Comparison of ENCODE assay signal across 21 cellular contexts in the genomic region with DNA sequence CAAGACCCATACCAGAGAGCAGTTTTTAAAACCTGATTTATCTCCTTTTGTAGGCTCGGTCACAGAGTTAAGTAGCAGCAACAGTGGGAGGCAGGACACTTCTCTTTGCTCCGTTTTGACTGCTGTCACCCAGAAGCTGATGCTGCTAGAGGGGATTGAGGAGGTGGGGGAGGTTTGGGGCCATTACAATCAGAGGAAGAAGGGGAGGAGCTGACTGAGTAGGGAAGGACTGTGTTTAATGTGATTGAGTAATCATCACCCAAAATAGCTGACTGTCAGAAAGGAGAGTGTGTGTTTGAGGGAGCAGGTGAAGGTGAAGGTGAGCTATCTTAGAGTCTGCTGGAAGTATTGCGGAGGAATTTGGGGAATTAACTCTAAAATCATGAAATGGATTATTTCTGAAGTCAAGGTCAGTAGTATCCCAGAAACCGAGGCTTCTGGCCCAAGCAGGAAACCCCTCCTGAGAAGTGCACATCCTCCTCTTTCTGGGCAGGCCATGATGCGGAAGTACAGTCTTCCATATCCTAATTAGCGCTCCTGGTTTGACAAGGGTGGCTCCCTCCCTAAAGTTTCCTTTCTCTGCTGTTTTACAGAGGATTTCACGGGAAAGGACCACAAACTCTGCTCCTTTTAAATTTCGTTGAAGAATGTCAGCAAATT.
DNase-seq lines count a peak whose midpoint lies in the region; ATAC-seq and TF ChIP-seq lines count a peak whose summit lies in the region.
"Had no signal": no experiment of that assay in that cellular context is flagged by ENCODE, and none has a peak within 500 bp of the region (broad histone marks: within the 10 kb centered on the region; RNA-seq: fewer than 3 reads in every experiment).

No MANE protein-coding gene starts in this region.

- no peak for TF ChIP-seq POLR2A in gastrocnemius medialis (IDR thresholded peaks at IDR 0.05)
- no peak for TF ChIP-seq POLR2A in lower leg skin (IDR thresholded peaks at IDR 0.05)

- peak; percentile 15 for DNase-seq in Kasumi-1 (lab: John Stamatoyannopoulos, UW)
- no peak for DNase-seq in right cardiac atrium
- DNase-seq in gastrocnemius medialis: no peak
- no peak for DNase-seq in stimulated activated CD4-positive, alpha-beta T cell treated with anti-CD3 and anti-CD28 coated beads, Interleukin-1b, Interleukin-23, amount 100 ng/mL, for 48 hours
- DNase-seq in NK-92 (lab: John Stamatoyannopoulos, UW; ENCODE audit: unreplicated experiment): no peak
- no peak for DNase-seq in 8988T
- DNase-seq in lower leg skin (ENCODE audit: low spot score in 2 of 2): no peak
- DNase-seq: activated CD4-positive, alpha-beta T cell treated with anti-CD3 and anti-CD28 coated beads for 4 hours; activated CD8-positive, alpha-beta memory T cell treated with anti-CD3 and anti-CD28 coated beads for 24 hours; activated naive CD4-positive, alpha-beta T cell; activated T-cell treated with anti-CD3 and anti-CD28 coated beads, Interleukin-2, amount 50 U/mL, for 4 hours; effector CD8-positive, alpha-beta T cell; foreskin melanocyte; mammary epithelial cell; NCI-H1436 treated with DMSO at 0.1 percent for 48 hours; NK-92 treated with Interleukin-12 subunit alpha and Interleukin-12 subunit beta, amount 100 ng/mL, for 24 hours; stimulated activated CD4-positive, alpha-beta T cell treated with anti-CD3 and anti-CD28 coated beads, Interleukin-4, amount 100 ng/mL, for 4 hours; stimulated activated naive CD4-positive, alpha-beta T cell had no signal

- no peak overlapping the region for H3K4me3 ChIP-seq in right cardiac atrium (ENCODE audit: low read length)
- no peak overlapping the region for H3K4me3 ChIP-seq in gastrocnemius medialis
- no peak overlapping the region for H3K4me3 ChIP-seq in lower leg skin (ENCODE audit: low read depth, poor library complexity, severe bottlenecking)
- H3K4me3 ChIP-seq: body of pancreas had no signal

- no peaks in the 10 kb centered on the region for H3K27me3 ChIP-seq in right cardiac atrium (ENCODE audit: control insufficient read depth, insufficient read depth)
- H3K27me3 ChIP-seq in gastrocnemius medialis: no peaks in the 10 kb centered on the region
- H3K27me3 ChIP-seq: body of pancreas had no signal

- intact Hi-C loops in right cardiac atrium (cut with DNase I) (no loop called here), gastrocnemius medialis (cut with DNase I; ENCODE audit: low total_unique reads) (no loop called here), lower leg skin (cut with DNase I; ENCODE audit: low total_unique reads) (no loop called here)

- TF ChIP-seq CTCF in VCaP (conservative IDR thresholded peaks at IDR 0.05): no peak
- no peak for TF ChIP-seq CTCF in gastrocnemius medialis (IDR thresholded peaks at IDR 0.05 in 4 of 5, conservative IDR thresholded peaks at IDR 0.05 in 1 of 5)
- TF ChIP-seq CTCF in lower leg skin (IDR thresholded peaks at IDR 0.05): no peak

- peak overlapping the region; percentile 80 for H3K27ac ChIP-seq in VCaP
- peak overlapping the region; percentile 46 for H3K27ac ChIP-seq in right cardiac atrium (ENCODE audit: low read length)
- peak overlapping the region in 3 of 4 donors; percentile 44 to 71 (median 64) for H3K27ac ChIP-seq in gastrocnemius medialis
- H3K27ac ChIP-seq: body of pancreas, C4-2B had no signal

- H3K4me1 ChIP-seq in right cardiac atrium (ENCODE audit: control insufficient read depth, insufficient read depth, low read length) (peaks cover 5% of the 10 kb centered on the region), gastrocnemius medialis (peaks cover 4 to 21% of the 10 kb centered on the region in 2 donors)
- H3K4me1 ChIP-seq: body of pancreas had no signal

- 60% methylated on average over 8 of the region's 8 CpGs for WGBS in right cardiac atrium
- 70 to 73% methylated on average over 8 of the region's 8 CpGs for WGBS in lower leg skin, 2 donors

- ATAC-seq in right cardiac atrium (peak; percentile 54 to 57), gastrocnemius medialis (peak; percentile 44)
- ATAC-seq: activated T-cell treated with anti-CD3 and anti-CD28 coated beads, Interleukin-2, amount 50 U/mL, for 4 hours; body of pancreas had no signal

- no peaks in the 10 kb centered on the region for H3K9me3 ChIP-seq in right cardiac atrium (ENCODE audit: control insufficient read depth, low read length)
- H3K9me3 ChIP-seq in gastrocnemius medialis: no peaks in the 10 kb centered on the region
- H3K9me3 ChIP-seq: body of pancreas had no signal

- H3K36me3 ChIP-seq in gastrocnemius medialis: no peaks in the 10 kb centered on the region

- in situ Hi-C loops in gastrocnemius medialis (cut with MboI; ENCODE audit: low sequenced_read_pairs in 4 of 4): no loop called here

Comparison
In these comparisons a context has a peak if more than half of its experiments do, and no peak if none do; other contexts are left out.
1. DNase-seq: peak in Kasumi-1 (2 of 2); none in right cardiac atrium (0 of 3), gastrocnemius medialis (0 of 2), stimulated activated CD4-positive, alpha-beta T cell treated with anti-CD3 and anti-CD28 coated beads, Interleukin-1b, Interleukin-23, amount 100 ng/mL, for 48 hours (single experiment), NK-92 (single experiment), 8988T (single experiment) and lower leg skin (0 of 2).
2. Peak in every context shown above with its lines, with median percentiles within 50 percentile points of each other: H3K27ac ChIP-seq.